8 cellular contexts compared by ENCODE assay signal in genomic region chr1:109112056-109112651, GRCh38. TPM values are rescaled to one million over a fixed set of nuclear protein-coding genes. Genes with fewer than 3 reads are reported as not detected.
DNase-seq lines count a peak whose midpoint lies in the region; ATAC-seq lines count a peak whose summit lies in the region.

No MANE protein-coding gene starts in this region.

- H3K27ac Mint-ChIP-seq in activated T-cell treated with anti-CD3 and anti-CD28 coated beads, Interleukin-2, amount 50 U/mL, for 24 hours: no peak overlapping the region
- peak overlapping the region; percentile 58 for H3K27ac Mint-ChIP-seq in T-helper 2 cell treated with Interferon-gamma antibody and Interleukin-4, amounts not matched to agents 5 μg/mL and 100 μg/mL, for 36 hours

- peaks cover 51% of the 10 kb centered on the region for H3K4me1 Mint-ChIP-seq in activated T-cell treated with anti-CD3 and anti-CD28 coated beads, Interleukin-2, amount 50 U/mL, for 24 hours (ENCODE audit: low read depth)
- peaks cover 31% of the 10 kb centered on the region for H3K4me1 Mint-ChIP-seq in T-helper 2 cell treated with Interferon-gamma antibody and Interleukin-4, amounts not matched to agents 5 μg/mL and 100 μg/mL, for 36 hours (ENCODE audit: low read depth)

- H3K36me3 Mint-ChIP-seq in activated T-cell treated with anti-CD3 and anti-CD28 coated beads, Interleukin-2, amount 50 U/mL, for 24 hours (ENCODE audit: low read depth): no peaks in the 10 kb centered on the region
- H3K36me3 Mint-ChIP-seq in T-helper 2 cell treated with Interferon-gamma antibody and Interleukin-4, amounts not matched to agents 5 μg/mL and 100 μg/mL, for 36 hours (ENCODE audit: low read depth): no peaks in the 10 kb centered on the region

- H3K4me3 Mint-ChIP-seq in activated T-cell treated with anti-CD3 and anti-CD28 coated beads, Interleukin-2, amount 50 U/mL, for 24 hours: peak overlapping the region; percentile 81
- H3K4me3 Mint-ChIP-seq in T-helper 2 cell treated with Interferon-gamma antibody and Interleukin-4, amounts not matched to agents 5 μg/mL and 100 μg/mL, for 36 hours: peak overlapping the region; percentile 85

- H3K27me3 Mint-ChIP-seq in activated T-cell treated with anti-CD3 and anti-CD28 coated beads, Interleukin-2, amount 50 U/mL, for 24 hours: peaks cover 2% of the 10 kb centered on the region
- H3K27me3 Mint-ChIP-seq in T-helper 2 cell treated with Interferon-gamma antibody and Interleukin-4, amounts not matched to agents 5 μg/mL and 100 μg/mL, for 36 hours (ENCODE audit: low read depth): peaks cover 36% of the 10 kb centered on the region

- H3K9me3 Mint-ChIP-seq in activated T-cell treated with anti-CD3 and anti-CD28 coated beads, Interleukin-2, amount 50 U/mL, for 24 hours: no peaks in the 10 kb centered on the region
- H3K9me3 Mint-ChIP-seq in T-helper 2 cell treated with Interferon-gamma antibody and Interleukin-4, amounts not matched to agents 5 μg/mL and 100 μg/mL, for 36 hours: no peaks in the 10 kb centered on the region

- no peak for DNase-seq in activated T-cell treated with anti-CD3 and anti-CD28 coated beads, Interleukin-2, amount 50 U/mL, for 24 hours
- DNase-seq in activated T-cell treated with anti-CD3 and anti-CD28 coated beads, Interleukin-2, amount 50 U/mL, for 1 hour: no peak
- DNase-seq in T-helper 2 cell treated with Interferon-gamma antibody and Interleukin-4, amounts not matched to agents 5 μg/mL and 100 μg/mL, for 36 hours (ENCODE audit: low spot score): no peak
- DNase-seq in globus pallidus (ENCODE audit: low spot score) (peak; percentile 76), sciatic nerve (ENCODE audit: low spot score) (no peak), cortex of kidney (lab: John Stamatoyannopoulos, UW) (no peak)

- peak; percentile 44 for ATAC-seq in HG03280 (IDR thresholded peaks at IDR 0.05; ENCODE audit: unreplicated experiment)
- peak; percentile 72 for ATAC-seq in sciatic nerve
- ATAC-seq in HG02840 (IDR thresholded peaks at IDR 0.05; ENCODE audit: low FRiP score, unreplicated experiment): no peak

- intact Hi-C loops in sciatic nerve (cut with DNase I): no loop called here

RNA-seq across cellular contexts. Expression of gene ELAPOR1, which starts 1.8 kb away (rescaled TPM):
- total RNA-seq in sciatic nerve: 1.9 TPM

RNA-seq across cellular contexts. Expression of gene TMEM167B, which starts 21.6 kb away (rescaled TPM):
- 39.4 TPM for total RNA-seq in sciatic nerve

RNA-seq across cellular contexts. Expression of gene TAF13, which starts 36.4 kb away (rescaled TPM):
- 39.9 TPM for total RNA-seq in sciatic nerve
